ENCODE assay signal across 3 cellular contexts in genomic region chr17:19005442-19005773, GRCh38.
TF ChIP-seq lines count a peak whose summit lies in the region.

No MANE protein-coding gene starts in this region.

TF ChIP-seq in IMR-90, 13 proteins besides CTCF, POLR2A, EP300 and RAD21:
- TF ChIP-seq ELK1 (IDR thresholded peaks at IDR 0.05; ENCODE audit: borderline replicate concordance, low read depth, low read length), result no peak
- no peak for TF ChIP-seq MXI1 (IDR thresholded peaks at IDR 0.05; ENCODE audit: borderline replicate concordance, low read depth, low read length)
- TF ChIP-seq FOS (IDR thresholded peaks at IDR 0.05; ENCODE audit: low read depth, low read length), result no peak
- no peak for TF ChIP-seq RFX5 (IDR thresholded peaks at IDR 0.05; ENCODE audit: low read depth, low read length)
- TF ChIP-seq CEBPB (IDR thresholded peaks at IDR 0.05; ENCODE audit: low read depth, low read length), result no peak
- TF ChIP-seq RCOR1 (IDR thresholded peaks at IDR 0.05; ENCODE audit: insufficient replicate concordance, low read length), result no peak
- TF ChIP-seq USF2 (IDR thresholded peaks at IDR 0.05; ENCODE audit: low read depth, low read length), result no peak
- TF ChIP-seq MAFK (IDR thresholded peaks at IDR 0.05; ENCODE audit: low read depth, low read length), result no peak
- TF ChIP-seq NFE2L2 (IDR thresholded peaks at IDR 0.05; ENCODE audit: low read depth, low read length), result no peak
- TF ChIP-seq BHLHE40 (IDR thresholded peaks at IDR 0.05; ENCODE audit: low read depth, low read length), result no peak
- no peak for TF ChIP-seq CHD1 (IDR thresholded peaks at IDR 0.05; ENCODE audit: low read depth, low read length)
- no peak for TF ChIP-seq SMC3 (IDR thresholded peaks at IDR 0.05; ENCODE audit: low read depth, low read length)
- no peak for TF ChIP-seq MAZ (IDR thresholded peaks at IDR 0.05; ENCODE audit: borderline replicate concordance, low read depth, low read length)

TF ChIP-seq in K562, 482 proteins besides CTCF, POLR2A, EP300 and RAD21:
- TF ChIP-seq ZNF830 (CRISPR knock-in tag; IDR thresholded peaks at IDR 0.05) (no peak), PTBP1 (IDR thresholded peaks at IDR 0.05; ENCODE audit: low read depth, low read length) (no peak), HOMEZ (CRISPR knock-in tag; IDR thresholded peaks at IDR 0.05) (no peak), ZNF518B (CRISPR knock-in tag; IDR thresholded peaks at IDR 0.05) (no peak), REST (CRISPR knock-in tag; IDR thresholded peaks at IDR 0.05; ENCODE audit: low read depth) (no peak), GATAD2A (IDR thresholded peaks at IDR 0.05) (no peak), RNF219 (CRISPR knock-in tag; IDR thresholded peaks at IDR 0.05) (no peak), MBD2 (IDR thresholded peaks at IDR 0.05; ENCODE audit: borderline replicate concordance, low read depth) (no peak), KDM4B (IDR thresholded peaks at IDR 0.05; ENCODE audit: borderline replicate concordance in 2 of 2, low read depth in 1 of 2) (no peak), ZKSCAN8 (CRISPR knock-in tag; IDR thresholded peaks at IDR 0.05) (no peak), GABPB1 (CRISPR knock-in tag; IDR thresholded peaks at IDR 0.05) (no peak), SAFB (IDR thresholded peaks at IDR 0.05; ENCODE audit: borderline replicate concordance, low read depth, low read length) (no peak), SP1 (CRISPR knock-in tag; IDR thresholded peaks at IDR 0.05) (no peak), ZNF174 (CRISPR knock-in tag; IDR thresholded peaks at IDR 0.05) (no peak)

TF ChIP-seq in HEK293T, 16 proteins besides CTCF, POLR2A, EP300 and RAD21:
- TF ChIP-seq L3MBTL2 (conservative IDR thresholded peaks at IDR 0.05), result no peak
